Comparison of ENCODE assay signal across 21 cellular contexts in the genomic region with DNA sequence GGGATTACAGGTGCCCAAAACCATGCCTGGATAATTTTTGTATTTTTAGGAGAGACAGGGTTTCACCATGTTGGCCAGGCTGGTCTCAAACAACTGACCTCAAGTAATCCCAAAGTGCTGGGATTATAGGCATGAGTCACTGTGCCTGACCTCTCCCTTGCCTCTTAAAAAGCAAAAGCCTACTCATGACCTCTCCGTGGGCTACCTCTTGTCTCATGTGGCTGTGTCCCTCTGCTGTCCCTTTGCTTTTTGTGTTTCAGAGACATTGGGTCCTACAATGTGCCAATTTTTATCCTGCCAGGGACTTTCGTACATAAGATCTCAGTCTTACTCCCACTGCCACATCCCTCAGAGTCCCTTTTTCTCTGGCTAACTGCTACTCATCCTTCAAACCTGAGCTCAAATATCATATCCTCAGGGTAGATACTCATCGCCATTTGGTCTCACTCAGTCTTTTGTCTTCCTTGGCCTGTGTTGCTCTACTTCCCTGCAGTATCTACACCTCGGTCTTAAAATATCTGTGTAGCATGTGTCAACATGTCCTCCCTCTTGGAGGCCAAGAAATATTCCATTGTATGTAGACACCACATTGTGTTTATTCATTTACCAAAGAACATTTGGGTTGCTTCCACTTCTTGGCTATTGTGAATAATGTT.
DNase-seq lines count a peak whose midpoint lies in the region; ATAC-seq and TF ChIP-seq lines count a peak whose summit lies in the region.
"Had no signal": no experiment of that assay in that cellular context is flagged by ENCODE, and none has a peak within 500 bp of the region (broad histone marks: within the 10 kb centered on the region; RNA-seq: fewer than 3 reads in every experiment).

No MANE protein-coding gene starts in this region.

- TF ChIP-seq POLR2A in esophagus squamous epithelium (IDR thresholded peaks at IDR 0.05): no peak

- H3K27ac Mint-ChIP-seq in activated CD8-positive, alpha-beta T cell treated with anti-CD3 and anti-CD28 coated beads for 36 hours: peak overlapping the region; percentile 3
- no peak overlapping the region for H3K27ac Mint-ChIP-seq in activated CD8-positive, alpha-beta T cell treated with anti-CD3 and anti-CD28 coated beads, Interleukin-2, amount 10 ng/mL, durations not matched to agents 7 days and 5 days
- peak overlapping the region; percentile 24 for H3K27ac Mint-ChIP-seq in activated T-helper 17 cell treated with anti-CD3 and anti-CD28 coated beads, Interleukin-2, amount 50 U/mL, for 72 hours
- H3K27ac Mint-ChIP-seq: activated T-helper 2 cell treated with anti-CD3 and anti-CD28 coated beads, Interferon-gamma antibody, Interleukin-2, Interleukin-4, amounts not matched to agents 10 μg/mL and 5 μg/mL and 100 μg/mL, durations not matched to agents 14 hours and 24 hours and 36 hours; progenitor cell of endocrine pancreas; stimulated activated naive CD8-positive, alpha-beta T cell treated with anti-CD3 and anti-CD28 coated beads, Interleukin-15, Interleukin-2, amounts not matched to agents 100 ng/mL and 50 ng/mL, for 24 hours had no signal

- H3K4me1 ChIP-seq in esophagus squamous epithelium: peaks cover 0 to 15% (median 3%) of the 10 kb centered on the region in 3 donors
- H3K4me1 ChIP-seq: upper lobe of left lung had no signal

- no peak for TF ChIP-seq CTCF in activated CD8-positive, alpha-beta T cell treated with anti-CD3 and anti-CD28 coated beads for 36 hours (IDR thresholded peaks at IDR 0.05)
- TF ChIP-seq CTCF in fibroblast of mammary gland (conservative IDR thresholded peaks at IDR 0.05; ENCODE audit: control insufficient read depth, insufficient read depth, low read depth, low read length) (no peak), esophagus squamous epithelium (IDR thresholded peaks at IDR 0.05) (no peak)

- POLR2A ChIA-PET in activated CD8-positive, alpha-beta T cell treated with anti-CD3 and anti-CD28 coated beads for 36 hours (lab: Charles Lee): no interaction called here
- POLR2A ChIA-PET in activated CD8-positive, alpha-beta T cell treated with anti-CD3 and anti-CD28 coated beads, Interleukin-2, amount 10 ng/mL, durations not matched to agents 7 days and 5 days (lab: Charles Lee): no interaction called here

- no peak overlapping the region for H3K4me3 ChIP-seq in fibroblast of mammary gland (ENCODE audit: control insufficient read depth, low read depth, low read length)
- H3K4me3 ChIP-seq in esophagus squamous epithelium: no peak overlapping the region
- H3K4me3 ChIP-seq: cardiac muscle cell, SJSA1, upper lobe of left lung had no signal

- H3K4me1 Mint-ChIP-seq in activated CD8-positive, alpha-beta T cell treated with anti-CD3 and anti-CD28 coated beads for 36 hours (ENCODE audit: low read depth): peaks cover 30% of the 10 kb centered on the region
- peaks cover 24% of the 10 kb centered on the region for H3K4me1 Mint-ChIP-seq in activated CD8-positive, alpha-beta T cell treated with anti-CD3 and anti-CD28 coated beads, Interleukin-2, amount 10 ng/mL, durations not matched to agents 7 days and 5 days (ENCODE audit: low read depth)
- peaks cover 27% of the 10 kb centered on the region for H3K4me1 Mint-ChIP-seq in activated T-helper 17 cell treated with anti-CD3 and anti-CD28 coated beads, Interleukin-2, amount 50 U/mL, for 72 hours

- no peak overlapping the region for H3K27ac ChIP-seq in esophagus squamous epithelium
- H3K27ac ChIP-seq: cardiac muscle cell, SJSA1, upper lobe of left lung had no signal

- peaks cover 3% of the 10 kb centered on the region for H3K27me3 Mint-ChIP-seq in activated CD8-positive, alpha-beta T cell treated with anti-CD3 and anti-CD28 coated beads for 36 hours
- peaks cover 2% of the 10 kb centered on the region for H3K27me3 Mint-ChIP-seq in activated CD8-positive, alpha-beta T cell treated with anti-CD3 and anti-CD28 coated beads, Interleukin-2, amount 10 ng/mL, durations not matched to agents 7 days and 5 days (ENCODE audit: low read depth)
- no peaks in the 10 kb centered on the region for H3K27me3 Mint-ChIP-seq in activated T-helper 17 cell treated with anti-CD3 and anti-CD28 coated beads, Interleukin-2, amount 50 U/mL, for 72 hours
- H3K27me3 Mint-ChIP-seq: progenitor cell of endocrine pancreas; stimulated activated naive CD8-positive, alpha-beta T cell treated with anti-CD3 and anti-CD28 coated beads, Interleukin-15, Interleukin-2, amounts not matched to agents 100 ng/mL and 50 ng/mL, for 24 hours had no signal

- no peaks in the 10 kb centered on the region for H3K9me3 ChIP-seq in esophagus squamous epithelium
- H3K9me3 ChIP-seq: upper lobe of left lung had no signal

- no peaks in the 10 kb centered on the region for H3K36me3 ChIP-seq in esophagus squamous epithelium
- H3K36me3 ChIP-seq: cardiac muscle cell, SJSA1, upper lobe of left lung had no signal

- H3K9me3 Mint-ChIP-seq in activated CD8-positive, alpha-beta T cell treated with anti-CD3 and anti-CD28 coated beads for 36 hours: no peaks in the 10 kb centered on the region
- peaks cover 6% of the 10 kb centered on the region for H3K9me3 Mint-ChIP-seq in activated CD8-positive, alpha-beta T cell treated with anti-CD3 and anti-CD28 coated beads, Interleukin-2, amount 10 ng/mL, durations not matched to agents 7 days and 5 days (ENCODE audit: insufficient read depth)
- peaks cover 17% of the 10 kb centered on the region for H3K9me3 Mint-ChIP-seq in activated T-helper 17 cell treated with anti-CD3 and anti-CD28 coated beads, Interleukin-2, amount 50 U/mL, for 72 hours
- H3K9me3 Mint-ChIP-seq: activated T-helper 2 cell treated with anti-CD3 and anti-CD28 coated beads, Interferon-gamma antibody, Interleukin-2, Interleukin-4, amounts not matched to agents 10 μg/mL and 5 μg/mL and 100 μg/mL, durations not matched to agents 14 hours and 24 hours and 36 hours; stimulated activated naive CD8-positive, alpha-beta T cell treated with anti-CD3 and anti-CD28 coated beads, Interleukin-15, Interleukin-2, amounts not matched to agents 100 ng/mL and 50 ng/mL, for 24 hours had no signal

- H3K27me3 ChIP-seq in esophagus squamous epithelium: no peaks in the 10 kb centered on the region
- H3K27me3 ChIP-seq: cardiac muscle cell, SJSA1, upper lobe of left lung had no signal

- WGBS in esophagus squamous epithelium, 2 donors: 45 to 64% methylated on average over 4 of the region's 4 CpGs

- CTCF ChIA-PET in activated CD8-positive, alpha-beta T cell treated with anti-CD3 and anti-CD28 coated beads for 36 hours (lab: Charles Lee): no interaction called here
- CTCF ChIA-PET in activated CD8-positive, alpha-beta T cell treated with anti-CD3 and anti-CD28 coated beads, Interleukin-2, amount 10 ng/mL, durations not matched to agents 7 days and 5 days (lab: Charles Lee): no interaction called here

- DNase-seq in activated CD8-positive, alpha-beta T cell treated with anti-CD3 and anti-CD28 coated beads for 36 hours: no peak
- DNase-seq in activated CD8-positive, alpha-beta T cell treated with anti-CD3 and anti-CD28 coated beads, Interleukin-2, amount 10 ng/mL, durations not matched to agents 7 days and 5 days: no peak
- DNase-seq in fibroblast of mammary gland (ENCODE audit: low read depth) (peak; percentile 52), dermis blood vessel endothelial cell (no peak), OCI-M2 (lab: John Stamatoyannopoulos, UW; ENCODE audit: unreplicated experiment) (no peak), esophagus squamous epithelium (lab: John Stamatoyannopoulos, UW) (no peak)
- DNase-seq: activated CD4-positive, CD25-positive, alpha-beta regulatory T cell; effector CD4-positive, alpha-beta T cell; Karpas-422; naive B cell; NCI-H1436; NCI-H774; OCI-M1; upper lobe of left lung had no signal

- no peaks in the 10 kb centered on the region for H3K36me3 Mint-ChIP-seq in activated CD8-positive, alpha-beta T cell treated with anti-CD3 and anti-CD28 coated beads for 36 hours (ENCODE audit: low read depth)
- H3K36me3 Mint-ChIP-seq in activated CD8-positive, alpha-beta T cell treated with anti-CD3 and anti-CD28 coated beads, Interleukin-2, amount 10 ng/mL, durations not matched to agents 7 days and 5 days (ENCODE audit: low read depth): no peaks in the 10 kb centered on the region
- H3K36me3 Mint-ChIP-seq in activated T-helper 17 cell treated with anti-CD3 and anti-CD28 coated beads, Interleukin-2, amount 50 U/mL, for 72 hours (ENCODE audit: low read depth): no peaks in the 10 kb centered on the region
- H3K36me3 Mint-ChIP-seq: naive B cell had no signal

- no peak overlapping the region for H3K4me3 Mint-ChIP-seq in activated CD8-positive, alpha-beta T cell treated with anti-CD3 and anti-CD28 coated beads for 36 hours
- H3K4me3 Mint-ChIP-seq in activated CD8-positive, alpha-beta T cell treated with anti-CD3 and anti-CD28 coated beads, Interleukin-2, amount 10 ng/mL, durations not matched to agents 7 days and 5 days: no peak overlapping the region
- no peak overlapping the region for H3K4me3 Mint-ChIP-seq in activated T-helper 17 cell treated with anti-CD3 and anti-CD28 coated beads, Interleukin-2, amount 50 U/mL, for 72 hours
- H3K4me3 Mint-ChIP-seq: naive B cell; stimulated activated naive CD8-positive, alpha-beta T cell treated with anti-CD3 and anti-CD28 coated beads, Interleukin-15, Interleukin-2, amounts not matched to agents 100 ng/mL and 50 ng/mL, for 24 hours had no signal

- no peak for ATAC-seq in activated CD8-positive, alpha-beta T cell treated with anti-CD3 and anti-CD28 coated beads for 36 hours
- no peak for ATAC-seq in activated CD8-positive, alpha-beta T cell treated with anti-CD3 and anti-CD28 coated beads, Interleukin-2, amount 10 ng/mL, durations not matched to agents 7 days and 5 days
- no peak for ATAC-seq in activated T-helper 17 cell treated with anti-CD3 and anti-CD28 coated beads, Interleukin-2, amount 50 U/mL, for 72 hours (replicated peaks)
- ATAC-seq in HG03025 (IDR thresholded peaks at IDR 0.05; ENCODE audit: low FRiP score, unreplicated experiment): no peak

- intact Hi-C loops in activated CD8-positive, alpha-beta T cell treated with anti-CD3 and anti-CD28 coated beads for 36 hours (cut with micrococcal nuclease): no loop called here
- intact Hi-C loops in esophagus squamous epithelium (cut with DNase I): no loop called here
